ENCODE assay signal across 2 cellular contexts in the genomic region with DNA sequence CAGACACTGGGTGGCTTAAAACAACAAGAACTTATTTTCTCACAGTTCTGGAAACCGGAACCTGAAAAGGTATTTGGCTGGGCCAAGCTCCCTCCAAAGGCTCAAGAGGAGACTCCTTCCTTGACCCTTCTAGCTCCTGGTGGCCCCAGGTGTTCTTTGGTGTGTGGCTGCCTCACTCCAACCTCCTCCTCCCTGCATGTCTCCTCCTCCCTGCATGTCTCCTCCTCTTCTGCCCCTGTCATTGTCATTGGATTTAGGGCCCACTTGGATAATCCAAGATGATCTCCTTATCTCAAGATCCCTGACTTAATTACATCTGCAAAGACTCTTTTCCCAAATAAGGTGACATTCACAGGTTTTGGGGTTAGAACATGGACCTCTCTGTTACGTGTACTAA.
TF ChIP-seq lines count a peak whose summit lies in the region.

No MANE protein-coding gene starts in this region.

TF ChIP-seq in IMR-90, 13 proteins besides CTCF, POLR2A, EP300 and RAD21:
- TF ChIP-seq, protein P1, sequence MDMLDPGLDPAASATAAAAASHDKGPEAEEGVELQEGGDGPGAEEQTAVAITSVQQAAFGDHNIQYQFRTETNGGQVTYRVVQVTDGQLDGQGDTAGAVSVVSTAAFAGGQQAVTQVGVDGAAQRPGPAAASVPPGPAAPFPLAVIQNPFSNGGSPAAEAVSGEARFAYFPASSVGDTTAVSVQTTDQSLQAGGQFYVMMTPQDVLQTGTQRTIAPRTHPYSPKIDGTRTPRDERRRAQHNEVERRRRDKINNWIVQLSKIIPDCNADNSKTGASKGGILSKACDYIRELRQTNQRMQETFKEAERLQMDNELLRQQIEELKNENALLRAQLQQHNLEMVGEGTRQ (IDR thresholded peaks at IDR 0.05; ENCODE audit: low read depth, low read length) = no peak
- TF ChIP-seq RCOR1 (IDR thresholded peaks at IDR 0.05; ENCODE audit: insufficient replicate concordance, low read length) (no peak), CEBPB (IDR thresholded peaks at IDR 0.05; ENCODE audit: low read depth, low read length) (no peak), SMC3 (IDR thresholded peaks at IDR 0.05; ENCODE audit: low read depth, low read length) (no peak), MAFK (IDR thresholded peaks at IDR 0.05; ENCODE audit: low read depth, low read length) (no peak), MXI1 (IDR thresholded peaks at IDR 0.05; ENCODE audit: borderline replicate concordance, low read depth, low read length) (no peak), MAZ (IDR thresholded peaks at IDR 0.05; ENCODE audit: borderline replicate concordance, low read depth, low read length) (no peak), NFE2L2 (IDR thresholded peaks at IDR 0.05; ENCODE audit: low read depth, low read length) (no peak), FOS (IDR thresholded peaks at IDR 0.05; ENCODE audit: low read depth, low read length) (no peak)
- TF ChIP-seq, protein P2, sequence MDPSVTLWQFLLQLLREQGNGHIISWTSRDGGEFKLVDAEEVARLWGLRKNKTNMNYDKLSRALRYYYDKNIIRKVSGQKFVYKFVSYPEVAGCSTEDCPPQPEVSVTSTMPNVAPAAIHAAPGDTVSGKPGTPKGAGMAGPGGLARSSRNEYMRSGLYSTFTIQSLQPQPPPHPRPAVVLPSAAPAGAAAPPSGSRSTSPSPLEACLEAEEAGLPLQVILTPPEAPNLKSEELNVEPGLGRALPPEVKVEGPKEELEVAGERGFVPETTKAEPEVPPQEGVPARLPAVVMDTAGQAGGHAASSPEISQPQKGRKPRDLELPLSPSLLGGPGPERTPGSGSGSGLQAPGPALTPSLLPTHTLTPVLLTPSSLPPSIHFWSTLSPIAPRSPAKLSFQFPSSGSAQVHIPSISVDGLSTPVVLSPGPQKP (IDR thresholded peaks at IDR 0.05; ENCODE audit: borderline replicate concordance, low read depth, low read length) = no peak

TF ChIP-seq in K562, 482 proteins besides CTCF, POLR2A, EP300 and RAD21:
- TF ChIP-seq ZNF217 (CRISPR knock-in tag; IDR thresholded peaks at IDR 0.05) (no peak), ZNF263 (CRISPR knock-in tag; IDR thresholded peaks at IDR 0.05; ENCODE audit: borderline replicate concordance) (0 out of 2 replicates have a peak, but pooled peaks have one; percentile 46)
